Comparison of ENCODE assay signal across 7 cellular contexts in genomic region chr11:737366-737765, GRCh38. TPM values are rescaled to one million over a fixed set of nuclear protein-coding genes. Genes with fewer than 3 reads are reported as not detected.
DNase-seq lines count a peak whose midpoint lies in the region; ATAC-seq lines count a peak whose summit lies in the region.
"Had no signal": no experiment of that assay in that cellular context is flagged by ENCODE, and none has a peak within 500 bp of the region (broad histone marks: within the 10 kb centered on the region; RNA-seq: fewer than 3 reads in every experiment).

No MANE protein-coding gene starts in this region.

- H3K27ac Mint-ChIP-seq in activated CD8-positive, alpha-beta memory T cell treated with anti-CD3 and anti-CD28 coated beads, Interleukin-2, amount 10 ng/mL, durations not matched to agents 7 days and 5 days: no peak overlapping the region
- H3K27ac Mint-ChIP-seq in stimulated activated effector memory CD8-positive, alpha-beta T cell treated with anti-CD3 and anti-CD28 coated beads, Interleukin-12 subunit alpha, Interleukin-12 subunit beta, amount 100 ng/mL, for 72 hours: no peak overlapping the region

- H3K27me3 Mint-ChIP-seq in activated CD8-positive, alpha-beta memory T cell treated with anti-CD3 and anti-CD28 coated beads, Interleukin-2, amount 10 ng/mL, durations not matched to agents 7 days and 5 days: peaks cover 22% of the 10 kb centered on the region

- H3K4me3 Mint-ChIP-seq in activated CD8-positive, alpha-beta memory T cell treated with anti-CD3 and anti-CD28 coated beads, Interleukin-2, amount 10 ng/mL, durations not matched to agents 7 days and 5 days: peak overlapping the region; percentile 10
- no peak overlapping the region for H3K4me3 Mint-ChIP-seq in stimulated activated effector memory CD8-positive, alpha-beta T cell treated with anti-CD3 and anti-CD28 coated beads, Interleukin-12 subunit alpha, Interleukin-12 subunit beta, amount 100 ng/mL, for 72 hours

- H3K4me1 Mint-ChIP-seq in activated CD8-positive, alpha-beta memory T cell treated with anti-CD3 and anti-CD28 coated beads, Interleukin-2, amount 10 ng/mL, durations not matched to agents 7 days and 5 days: peaks cover 15% of the 10 kb centered on the region
- no peaks in the 10 kb centered on the region for H3K4me1 Mint-ChIP-seq in stimulated activated effector memory CD8-positive, alpha-beta T cell treated with anti-CD3 and anti-CD28 coated beads, Interleukin-12 subunit alpha, Interleukin-12 subunit beta, amount 100 ng/mL, for 72 hours

- peaks cover 2% of the 10 kb centered on the region for H3K36me3 Mint-ChIP-seq in activated CD8-positive, alpha-beta memory T cell treated with anti-CD3 and anti-CD28 coated beads, Interleukin-2, amount 10 ng/mL, durations not matched to agents 7 days and 5 days
- H3K36me3 Mint-ChIP-seq in stimulated activated effector memory CD8-positive, alpha-beta T cell treated with anti-CD3 and anti-CD28 coated beads, Interleukin-12 subunit alpha, Interleukin-12 subunit beta, amount 100 ng/mL, for 72 hours: no peaks in the 10 kb centered on the region

- H3K27ac ChIP-seq in cingulate gyrus (ENCODE audit: low read depth, low read length): peak overlapping the region; percentile 58

- CTCF ChIA-PET in activated CD8-positive, alpha-beta memory T cell treated with anti-CD3 and anti-CD28 coated beads, Interleukin-2, amount 10 ng/mL, durations not matched to agents 7 days and 5 days (lab: Charles Lee): interaction anchor here (0.7 to 5.4 kb wide), 4 partner anchors 10 to 382 kb away, joined by 3 to 30 read pairs (median 8); partner anchors contain the start of gene TALDO1

- no peak for DNase-seq in activated CD8-positive, alpha-beta memory T cell treated with anti-CD3 and anti-CD28 coated beads, Interleukin-2, amount 10 ng/mL, durations not matched to agents 7 days and 5 days
- DNase-seq in activated CD8-positive, alpha-beta memory T cell treated with anti-CD3 and anti-CD28 coated beads, Interleukin-2, amount 50 U/mL, for 48 hours: no peak
- no peak for DNase-seq in stimulated activated effector memory CD8-positive, alpha-beta T cell treated with anti-CD3 and anti-CD28 coated beads, Interleukin-12 subunit alpha, Interleukin-12 subunit beta, amount 100 ng/mL, for 72 hours (ENCODE audit: low spot score in 2 of 2)
- no peak for DNase-seq in activated CD8-positive, alpha-beta memory T cell treated with anti-CD3 and anti-CD28 coated beads, Interleukin-2, amount 50 U/mL, for 4 hours
- DNase-seq in DMS53 (lab: John Stamatoyannopoulos, UW): no peak
- DNase-seq: NCI-H1092 treated with DMSO at 0.1 percent for 48 hours had no signal

- ATAC-seq in activated CD8-positive, alpha-beta memory T cell treated with anti-CD3 and anti-CD28 coated beads, Interleukin-2, amount 10 ng/mL, durations not matched to agents 7 days and 5 days: peak; percentile 28
- peak; percentile 42 for ATAC-seq in stimulated activated effector memory CD8-positive, alpha-beta T cell treated with anti-CD3 and anti-CD28 coated beads, Interleukin-12 subunit alpha, Interleukin-12 subunit beta, amount 100 ng/mL, for 72 hours

- H3K9me3 Mint-ChIP-seq in activated CD8-positive, alpha-beta memory T cell treated with anti-CD3 and anti-CD28 coated beads, Interleukin-2, amount 10 ng/mL, durations not matched to agents 7 days and 5 days (ENCODE audit: low read depth): no peaks in the 10 kb centered on the region
- no peaks in the 10 kb centered on the region for H3K9me3 Mint-ChIP-seq in stimulated activated effector memory CD8-positive, alpha-beta T cell treated with anti-CD3 and anti-CD28 coated beads, Interleukin-12 subunit alpha, Interleukin-12 subunit beta, amount 100 ng/mL, for 72 hours

RNA-seq across cellular contexts. Expression of gene TALDO1, which starts 9.9 kb away (rescaled TPM):
- 100 to 1,000 TPM; 249 to 293 TPM for total RNA-seq in activated CD8-positive, alpha-beta memory T cell treated with anti-CD3 and anti-CD28 coated beads, Interleukin-2, amount 10 ng/mL, durations not matched to agents 7 days and 5 days

RNA-seq across cellular contexts. Expression of gene EPS8L2, which starts 31.3 kb away (rescaled TPM):
- 10 to 100 TPM; 17.4 to 20.2 TPM for total RNA-seq in activated CD8-positive, alpha-beta memory T cell treated with anti-CD3 and anti-CD28 coated beads, Interleukin-2, amount 10 ng/mL, durations not matched to agents 7 days and 5 days

RNA-seq across cellular contexts. Expression of gene GATD1, which starts 39.9 kb away (rescaled TPM):
- total RNA-seq in activated CD8-positive, alpha-beta memory T cell treated with anti-CD3 and anti-CD28 coated beads, Interleukin-2, amount 10 ng/mL, durations not matched to agents 7 days and 5 days: 10 to 100 TPM; 62.4 to 79.4 TPM

RNA-seq across cellular contexts. Expression of gene TMEM80, which starts 41.8 kb away (rescaled TPM):
- total RNA-seq in activated CD8-positive, alpha-beta memory T cell treated with anti-CD3 and anti-CD28 coated beads, Interleukin-2, amount 10 ng/mL, durations not matched to agents 7 days and 5 days: 10 to 100 TPM; 23.5 to 26.0 TPM

RNA-seq across cellular contexts. Expression of gene DEAF1, which starts 42.3 kb away (rescaled TPM):
- 10 to 100 TPM; 39.0 to 40.1 TPM for total RNA-seq in activated CD8-positive, alpha-beta memory T cell treated with anti-CD3 and anti-CD28 coated beads, Interleukin-2, amount 10 ng/mL, durations not matched to agents 7 days and 5 days
